In genomic region chr10:101075775-101076174, GRCh38 we compare ENCODE assay signal across 18 cellular contexts. TPM values are rescaled to one million over a fixed set of nuclear protein-coding genes. Genes with fewer than 3 reads are reported as not detected.
"Had no signal": no experiment of that assay in that cellular context is flagged by ENCODE, and none has a peak within 500 bp of the region (broad histone marks: within the 10 kb centered on the region; RNA-seq: fewer than 3 reads in every experiment).

No MANE protein-coding gene starts in this region.

- H3K27ac Mint-ChIP-seq: activated T-cell treated with anti-CD3 and anti-CD28 coated beads, Interleukin-2, amount 50 U/mL, for 24 hours; T-helper 2 cell treated with Interferon-gamma antibody and Interleukin-4, amounts not matched to agents 5 μg/mL and 100 μg/mL, for 36 hours had no signal

- H3K27ac ChIP-seq: esophagus squamous epithelium, left lung, parathyroid adenoma had no signal

- H3K9me3 Mint-ChIP-seq: activated T-cell treated with anti-CD3 and anti-CD28 coated beads, Interleukin-2, amount 50 U/mL, for 24 hours; T-helper 2 cell treated with Interferon-gamma antibody and Interleukin-4, amounts not matched to agents 5 μg/mL and 100 μg/mL, for 36 hours had no signal

- H3K4me3 ChIP-seq: esophagus squamous epithelium, left lung had no signal

- H3K4me3 Mint-ChIP-seq: activated T-cell treated with anti-CD3 and anti-CD28 coated beads, Interleukin-2, amount 50 U/mL, for 24 hours; naive B cell; T-helper 2 cell treated with Interferon-gamma antibody and Interleukin-4, amounts not matched to agents 5 μg/mL and 100 μg/mL, for 36 hours had no signal

- H3K36me3 Mint-ChIP-seq: naive B cell had no signal

- H3K9ac ChIP-seq: parathyroid adenoma had no signal

- ATAC-seq: left lung had no signal

- DNase-seq: activated CD4-positive, alpha-beta T cell treated with anti-CD3 and anti-CD28 coated beads, Interleukin-2, amount 50 U/mL, for 1 hour; activated effector memory CD4-positive, alpha-beta T cell treated with Interleukin-2 at 50 U/mL for 16 hours; activated naive CD4-positive, alpha-beta T cell treated with anti-CD3 and anti-CD28 coated beads, Interleukin-2, amount 50 U/mL, for 16 hours; activated T-cell treated with anti-CD3 and anti-CD28 coated beads, Interleukin-2, amount 50 U/mL, for 24 hours; esophagus squamous epithelium; hippocampal formation; kidney; left lung; naive B cell; stimulated activated CD4-positive, alpha-beta T cell treated with anti-CD3 and anti-CD28 coated beads, Interleukin-1b, Interleukin-23, amount 100 ng/mL, for 48 hours had no signal

- H3K36me3 ChIP-seq: esophagus squamous epithelium, left lung had no signal

- H3K79me2 ChIP-seq: parathyroid adenoma had no signal

- H3K9me3 ChIP-seq: esophagus squamous epithelium, left lung had no signal

- H2AFZ ChIP-seq: parathyroid adenoma had no signal

RNA-seq across cellular contexts. Expression of gene TLX1, which starts 55.3 kb away (rescaled TPM):
- total RNA-seq: chondrocyte, esophagus squamous epithelium, fibroblast of villous mesenchyme, glomerular endothelial cell, kidney, left lung, mononuclear cell, renal cortical epithelial cell, urinary bladder had no signal
- polyA plus RNA-seq: urinary bladder had no signal
